In the genomic region with DNA sequence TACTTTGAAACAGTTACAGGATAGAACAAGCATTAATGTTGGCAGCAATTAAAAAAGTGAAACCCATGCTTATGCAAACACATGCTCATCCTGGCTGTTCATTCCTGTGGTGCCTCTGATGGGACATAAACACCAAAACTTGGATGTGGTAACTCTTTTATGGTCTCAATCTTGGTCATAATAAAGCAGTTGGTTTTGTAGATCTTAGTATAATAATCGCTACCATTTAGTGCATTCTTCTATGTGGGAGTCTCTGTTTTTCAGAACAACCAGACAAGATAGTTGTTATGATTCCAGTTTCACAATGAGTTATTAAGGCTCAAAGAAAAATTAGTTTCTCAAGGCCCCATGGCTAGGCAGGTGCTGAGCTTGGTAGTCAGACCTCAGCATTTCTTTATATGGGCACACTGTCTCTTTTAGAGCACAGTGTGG, we compare ENCODE assay signal across 10 cellular contexts.
A peak's percentile ranks its signal among the peaks of the same experiment; 100 is the strongest.
DNase-seq lines count a peak whose midpoint lies in the region; ATAC-seq and TF ChIP-seq lines count a peak whose summit lies in the region.
"Had no signal": no experiment of that assay in that cellular context is flagged by ENCODE, and none has a peak within 500 bp of the region (broad histone marks: within the 10 kb centered on the region; RNA-seq: fewer than 3 reads in every experiment).

No MANE protein-coding gene starts in this region.

- H3K36me3 ChIP-seq in Caco-2 (ENCODE audit: control insufficient read depth, insufficient read depth, low read length), result no peaks in the 10 kb centered on the region
- no peaks in the 10 kb centered on the region for H3K36me3 ChIP-seq in SK-N-SH (replicated peaks in 1 of 2; ENCODE audit: control insufficient read depth in 1 of 2, insufficient read depth in 2 of 2, low read length in 1 of 2)
- H3K36me3 ChIP-seq in esophagus squamous epithelium, result peaks cover 0 to 73% (median 0%) of the 10 kb centered on the region in 3 donors
- peaks cover 13 to 35% (median 23%) of the 10 kb centered on the region in 3 donors for H3K36me3 ChIP-seq in tibial artery
- H3K36me3 ChIP-seq: breast epithelium had no signal

- no peak overlapping the region for H3K4me2 ChIP-seq in SK-N-SH

- 50% methylated on average over 1 of the region's 1 CpG for WGBS in SK-N-SH (ENCODE audit: low lambda C conversion rate)
- 80 to 89% methylated on average over 1 of the region's 1 CpG for WGBS in esophagus squamous epithelium, 2 donors

- no peak for TF ChIP-seq EP300 in SK-N-SH (IDR thresholded peaks at IDR 0.05; ENCODE audit: borderline replicate concordance in 1 of 2, low read depth in 1 of 2, low read length in 1 of 2)

- H3K4me3 ChIP-seq in Caco-2 (ENCODE audit: low read depth, low read length), result no peak overlapping the region
- no peak overlapping the region for H3K4me3 ChIP-seq in SK-N-SH (ENCODE audit: low read depth in 2 of 2, low read length in 1 of 2)
- H3K4me3 ChIP-seq in esophagus squamous epithelium, result no peak overlapping the region
- no peak overlapping the region for H3K4me3 ChIP-seq in tibial artery
- H3K4me3 ChIP-seq: breast epithelium had no signal

- H3K4me1 ChIP-seq in Caco-2, result peaks cover 35% of the 10 kb centered on the region
- peaks cover 0 to 4% of the 10 kb centered on the region in 2 experiments; a peak in 2 of 4 replicates for H3K4me1 ChIP-seq in SK-N-SH (ENCODE audit: control insufficient read depth in 1 of 2, insufficient read depth in 2 of 2, low read depth in 1 of 2, low read length in 1 of 2)
- peaks cover 0 to 12% (median 4%) of the 10 kb centered on the region in 3 donors for H3K4me1 ChIP-seq in esophagus squamous epithelium
- no peaks in the 10 kb centered on the region for H3K4me1 ChIP-seq in tibial artery
- H3K4me1 ChIP-seq: breast epithelium had no signal

- POLR2A ChIA-PET in Caco-2 (lab: Charles Lee) (no interaction called here), SK-N-SH (lab: Yijun Ruan, JAX) (no interaction called here)

- TF ChIP-seq CTCF in Caco-2 (IDR thresholded peaks at IDR 0.05; ENCODE audit: insufficient read depth in 1 of 2, low read depth in 1 of 2, low read length in 1 of 2, severe bottlenecking in 1 of 2, unreplicated experiment in 1 of 2) (no peak), SK-N-SH (IDR thresholded peaks at IDR 0.05) (no peak), esophagus squamous epithelium (IDR thresholded peaks at IDR 0.05) (no peak), tibial artery (IDR thresholded peaks at IDR 0.05) (no peak)

- no peak overlapping the region for H3K9ac ChIP-seq in SK-N-SH

- TF ChIP-seq POLR2A in esophagus squamous epithelium (IDR thresholded peaks at IDR 0.05), result no peak

- no peak overlapping the region for H2AFZ ChIP-seq in SK-N-SH (ENCODE audit: low read depth)

- no peaks in the 10 kb centered on the region for H4K20me1 ChIP-seq in SK-N-SH (ENCODE audit: insufficient read depth)

- no peak overlapping the region for H3K27ac ChIP-seq in SK-N-SH (ENCODE audit: low read depth in 2 of 2, low read length in 1 of 2)
- no peak overlapping the region for H3K27ac ChIP-seq in esophagus squamous epithelium
- H3K27ac ChIP-seq in tibial artery, result no peak overlapping the region
- H3K27ac ChIP-seq: breast epithelium, VCaP had no signal

- no peaks in the 10 kb centered on the region for H3K9me3 ChIP-seq in Caco-2
- no peaks in the 10 kb centered on the region for H3K9me3 ChIP-seq in SK-N-SH
- H3K9me3 ChIP-seq in esophagus squamous epithelium, result no peaks in the 10 kb centered on the region
- H3K9me3 ChIP-seq in tibial artery, result no peaks in the 10 kb centered on the region
- H3K9me3 ChIP-seq: breast epithelium had no signal

- H3K9me2 ChIP-seq in SK-N-SH, result no peaks in the 10 kb centered on the region

- no peaks in the 10 kb centered on the region for H3K27me3 ChIP-seq in Caco-2 (replicated peaks; ENCODE audit: control insufficient read depth, insufficient read depth, low read length)
- no peaks in the 10 kb centered on the region for H3K27me3 ChIP-seq in SK-N-SH (ENCODE audit: insufficient read depth)
- no peaks in the 10 kb centered on the region for H3K27me3 ChIP-seq in esophagus squamous epithelium
- H3K27me3 ChIP-seq in tibial artery, result no peaks in the 10 kb centered on the region
- H3K27me3 ChIP-seq: breast epithelium had no signal

- TF ChIP-seq RAD21 in SK-N-SH (IDR thresholded peaks at IDR 0.05; ENCODE audit: low read length), result no peak

- H3K36me3 Mint-ChIP-seq in Caco-2 (ENCODE audit: insufficient read depth, unreplicated experiment), result peaks cover 69% of the 10 kb centered on the region
- H3K36me3 Mint-ChIP-seq in activated naive CD4-positive, alpha-beta T cell treated with anti-CD3 and anti-CD28 coated beads, Interleukin-2, amount 50 U/mL, for 24 hours, result peaks cover 11% of the 10 kb centered on the region

- H3K79me2 ChIP-seq in SK-N-SH (ENCODE audit: insufficient read depth), result no peaks in the 10 kb centered on the region

- no peak overlapping the region for H3K4me3 Mint-ChIP-seq in Caco-2 (ENCODE audit: unreplicated experiment)
- H3K4me3 Mint-ChIP-seq in activated naive CD4-positive, alpha-beta T cell treated with anti-CD3 and anti-CD28 coated beads, Interleukin-2, amount 50 U/mL, for 24 hours, result peak overlapping the region; percentile 73

- intact Hi-C loops in Caco-2 (cut with micrococcal nuclease; ENCODE audit: unreplicated experiment), result loop anchor here (5.0 kb wide), 1 partner anchor 167 kb away; no protein-coding TSS in a partner anchor
- intact Hi-C loops in esophagus squamous epithelium (cut with DNase I), result no loop called here
- intact Hi-C loops in tibial artery (cut with DNase I; ENCODE audit: low total_unique reads), result no loop called here

- peak overlapping the region; percentile 59 for H3K27ac Mint-ChIP-seq in Caco-2 (ENCODE audit: unreplicated experiment)
- H3K27ac Mint-ChIP-seq in activated naive CD4-positive, alpha-beta T cell treated with anti-CD3 and anti-CD28 coated beads, Interleukin-2, amount 50 U/mL, for 24 hours, result peak overlapping the region; percentile 93

- no peaks in the 10 kb centered on the region for H3K27me3 Mint-ChIP-seq in Caco-2 (ENCODE audit: insufficient read depth, unreplicated experiment)
- no peaks in the 10 kb centered on the region for H3K27me3 Mint-ChIP-seq in activated naive CD4-positive, alpha-beta T cell treated with anti-CD3 and anti-CD28 coated beads, Interleukin-2, amount 50 U/mL, for 24 hours

- peaks cover 20% of the 10 kb centered on the region for H3K4me1 Mint-ChIP-seq in Caco-2 (ENCODE audit: low read depth, unreplicated experiment)
- H3K4me1 Mint-ChIP-seq in activated naive CD4-positive, alpha-beta T cell treated with anti-CD3 and anti-CD28 coated beads, Interleukin-2, amount 50 U/mL, for 24 hours, result peaks cover 32% of the 10 kb centered on the region

- CTCF ChIA-PET in Caco-2 (lab: Charles Lee), result no interaction called here
- CTCF ChIA-PET in SK-N-SH (lab: Yijun Ruan, JAX), result interaction anchor here (1.0 kb wide), 1 partner anchor 13 kb away, joined by 3 read pairs; no protein-coding TSS in a partner anchor

- DNase-seq in Caco-2 (no peak), SK-N-SH (no peak), esophagus squamous epithelium (lab: John Stamatoyannopoulos, UW) (no peak), cerebellar nuclear complex (lab: John Stamatoyannopoulos, UW) (no peak), tibial artery (no peak)

- no peaks in the 10 kb centered on the region for H3F3A ChIP-seq in SK-N-SH (replicated peaks; ENCODE audit: insufficient read depth)

- ATAC-seq in GM19043 (IDR thresholded peaks at IDR 0.05; ENCODE audit: low read depth, unreplicated experiment) (peak; percentile 82), HG03095 (IDR thresholded peaks at IDR 0.05; ENCODE audit: unreplicated experiment) (peak; percentile 79)

- H3K9me3 Mint-ChIP-seq in Caco-2 (ENCODE audit: unreplicated experiment), result no peaks in the 10 kb centered on the region
- H3K9me3 Mint-ChIP-seq in activated naive CD4-positive, alpha-beta T cell treated with anti-CD3 and anti-CD28 coated beads, Interleukin-2, amount 50 U/mL, for 24 hours, result no peaks in the 10 kb centered on the region

- no TSS peak for BruUV-seq in Caco-2 (replicated peaks; lab: Mats Ljungman, UMichigan)

TF ChIP-seq in SK-N-SH, 30 proteins besides CTCF, POLR2A, EP300 and RAD21 (continues in another document):
- TF ChIP-seq, protein P1, sequence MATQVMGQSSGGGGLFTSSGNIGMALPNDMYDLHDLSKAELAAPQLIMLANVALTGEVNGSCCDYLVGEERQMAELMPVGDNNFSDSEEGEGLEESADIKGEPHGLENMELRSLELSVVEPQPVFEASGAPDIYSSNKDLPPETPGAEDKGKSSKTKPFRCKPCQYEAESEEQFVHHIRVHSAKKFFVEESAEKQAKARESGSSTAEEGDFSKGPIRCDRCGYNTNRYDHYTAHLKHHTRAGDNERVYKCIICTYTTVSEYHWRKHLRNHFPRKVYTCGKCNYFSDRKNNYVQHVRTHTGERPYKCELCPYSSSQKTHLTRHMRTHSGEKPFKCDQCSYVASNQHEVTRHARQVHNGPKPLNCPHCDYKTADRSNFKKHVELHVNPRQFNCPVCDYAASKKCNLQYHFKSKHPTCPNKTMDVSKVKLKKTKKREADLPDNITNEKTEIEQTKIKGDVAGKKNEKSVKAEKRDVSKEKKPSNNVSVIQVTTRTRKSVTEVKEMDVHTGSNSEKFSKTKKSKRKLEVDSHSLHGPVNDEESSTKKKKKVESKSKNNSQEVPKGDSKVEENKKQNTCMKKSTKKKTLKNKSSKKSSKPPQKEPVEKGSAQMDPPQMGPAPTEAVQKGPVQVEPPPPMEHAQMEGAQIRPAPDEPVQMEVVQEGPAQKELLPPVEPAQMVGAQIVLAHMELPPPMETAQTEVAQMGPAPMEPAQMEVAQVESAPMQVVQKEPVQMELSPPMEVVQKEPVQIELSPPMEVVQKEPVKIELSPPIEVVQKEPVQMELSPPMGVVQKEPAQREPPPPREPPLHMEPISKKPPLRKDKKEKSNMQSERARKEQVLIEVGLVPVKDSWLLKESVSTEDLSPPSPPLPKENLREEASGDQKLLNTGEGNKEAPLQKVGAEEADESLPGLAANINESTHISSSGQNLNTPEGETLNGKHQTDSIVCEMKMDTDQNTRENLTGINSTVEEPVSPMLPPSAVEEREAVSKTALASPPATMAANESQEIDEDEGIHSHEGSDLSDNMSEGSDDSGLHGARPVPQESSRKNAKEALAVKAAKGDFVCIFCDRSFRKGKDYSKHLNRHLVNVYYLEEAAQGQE (IDR thresholded peaks at IDR 0.05; ENCODE audit: low read depth, low read length), result no peak
- TF ChIP-seq, protein P2, sequence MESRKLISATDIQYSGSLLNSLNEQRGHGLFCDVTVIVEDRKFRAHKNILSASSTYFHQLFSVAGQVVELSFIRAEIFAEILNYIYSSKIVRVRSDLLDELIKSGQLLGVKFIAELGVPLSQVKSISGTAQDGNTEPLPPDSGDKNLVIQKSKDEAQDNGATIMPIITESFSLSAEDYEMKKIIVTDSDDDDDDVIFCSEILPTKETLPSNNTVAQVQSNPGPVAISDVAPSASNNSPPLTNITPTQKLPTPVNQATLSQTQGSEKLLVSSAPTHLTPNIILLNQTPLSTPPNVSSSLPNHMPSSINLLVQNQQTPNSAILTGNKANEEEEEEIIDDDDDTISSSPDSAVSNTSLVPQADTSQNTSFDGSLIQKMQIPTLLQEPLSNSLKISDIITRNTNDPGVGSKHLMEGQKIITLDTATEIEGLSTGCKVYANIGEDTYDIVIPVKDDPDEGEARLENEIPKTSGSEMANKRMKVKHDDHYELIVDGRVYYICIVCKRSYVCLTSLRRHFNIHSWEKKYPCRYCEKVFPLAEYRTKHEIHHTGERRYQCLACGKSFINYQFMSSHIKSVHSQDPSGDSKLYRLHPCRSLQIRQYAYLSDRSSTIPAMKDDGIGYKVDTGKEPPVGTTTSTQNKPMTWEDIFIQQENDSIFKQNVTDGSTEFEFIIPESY (IDR thresholded peaks at IDR 0.05; ENCODE audit: borderline replicate concordance, low read depth), result no peak
